In the genomic region with DNA sequence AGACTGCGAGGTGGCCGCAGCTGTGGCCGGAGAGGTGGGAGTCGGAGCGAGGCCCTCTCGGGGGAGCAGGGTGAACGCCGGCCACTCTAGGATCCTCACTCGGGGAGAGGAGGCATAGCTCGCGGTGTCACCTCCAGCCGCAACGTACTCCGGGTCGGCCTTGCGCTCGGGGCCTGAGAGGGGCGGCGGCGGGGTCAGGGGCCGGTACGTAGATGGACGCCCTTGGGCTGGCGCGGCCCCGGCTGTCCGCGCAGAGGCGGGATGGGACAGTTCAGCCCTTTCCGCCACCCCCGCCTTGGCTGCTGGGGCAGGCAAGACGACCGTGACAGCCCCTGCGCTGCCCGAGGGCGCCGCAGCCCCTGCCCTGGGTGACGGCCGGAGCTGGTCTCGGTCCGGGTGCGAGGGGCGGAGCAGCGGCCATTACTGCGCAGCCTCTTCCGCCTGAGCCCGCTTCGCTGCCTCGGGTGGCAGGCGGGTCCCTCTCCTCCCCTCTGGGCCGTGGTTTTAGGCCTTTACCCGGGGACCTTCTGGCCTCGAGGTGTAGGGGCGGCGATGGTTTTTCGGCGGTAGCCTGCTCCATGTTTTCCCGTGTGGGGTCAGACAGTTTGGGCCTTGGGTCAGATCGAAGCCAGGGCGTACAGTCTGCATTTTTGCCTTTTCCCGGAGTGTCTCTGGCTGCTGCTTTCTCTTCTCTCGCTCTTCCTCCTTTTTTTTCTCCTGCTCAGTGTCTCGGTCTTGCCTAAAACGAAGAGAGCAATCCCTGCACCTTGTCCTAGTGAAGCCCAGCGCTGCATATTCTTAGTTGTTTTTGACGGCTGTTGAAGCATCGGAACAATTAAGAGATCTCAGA, we compare ENCODE assay signal across 8 cellular contexts. TPM values are rescaled to one million over a fixed set of nuclear protein-coding genes. Genes with fewer than 3 reads are reported as not detected.
A peak's percentile ranks its signal among the peaks of the same experiment; 100 is the strongest.
DNase-seq lines count a peak whose midpoint lies in the region; TF ChIP-seq lines count a peak whose summit lies in the region.

No MANE protein-coding gene starts in this region.

- peaks cover 37% of the 10 kb centered on the region for H3K4me1 Mint-ChIP-seq in T-helper 2 cell treated with Interferon-gamma antibody and Interleukin-4, amounts not matched to agents 5 μg/mL and 100 μg/mL, for 36 hours (ENCODE audit: low read depth)

- no peaks in the 10 kb centered on the region for H3K9me3 ChIP-seq in ascending aorta
- H3K9me3 ChIP-seq in skeletal muscle satellite cell (replicated peaks; ENCODE audit: low read length): no peaks in the 10 kb centered on the region

- intact Hi-C loops in ascending aorta (cut with DNase I): loop anchor here (2.0 to 10.0 kb wide), 4 partner anchors 75 to 1482 kb away; a partner anchor contains a TSS

- peak; percentile 59 for DNase-seq in GOT3 (lab: John Stamatoyannopoulos, UW)
- peak; percentile 59 to 68 for DNase-seq in Kasumi-1 (lab: John Stamatoyannopoulos, UW)
- DNase-seq in T-helper 2 cell treated with Interferon-gamma antibody and Interleukin-4, amounts not matched to agents 5 μg/mL and 100 μg/mL, for 36 hours (ENCODE audit: low spot score): peak; percentile 68
- DNase-seq in ascending aorta (ENCODE audit: low spot score in 2 of 2): peak; percentile 8 to 73
- peak in 44 of 51 donors; percentile 23 to 96 (median 70) for DNase-seq in hypothalamus (lab: John Stamatoyannopoulos, UW)
- no peak for DNase-seq in NCI-H446 treated with DMSO at 0.1 percent for 48 hours (lab: John Stamatoyannopoulos, UW)

- no peaks in the 10 kb centered on the region for H3K9me3 Mint-ChIP-seq in T-helper 2 cell treated with Interferon-gamma antibody and Interleukin-4, amounts not matched to agents 5 μg/mL and 100 μg/mL, for 36 hours

- peak overlapping the region; percentile 99 to 100 for H3K27ac ChIP-seq in ascending aorta

- H3K4me1 ChIP-seq in ascending aorta (peaks cover 0 to 8% of the 10 kb centered on the region in 2 donors), skeletal muscle satellite cell (ENCODE audit: control insufficient read depth, insufficient read depth, low read length) (peaks cover 8% of the 10 kb centered on the region)

- H3K27me3 Mint-ChIP-seq in T-helper 2 cell treated with Interferon-gamma antibody and Interleukin-4, amounts not matched to agents 5 μg/mL and 100 μg/mL, for 36 hours (ENCODE audit: low read depth): peaks cover 14% of the 10 kb centered on the region

- no peaks in the 10 kb centered on the region for H3K36me3 ChIP-seq in ascending aorta
- no peaks in the 10 kb centered on the region for H3K36me3 ChIP-seq in skeletal muscle satellite cell (ENCODE audit: insufficient read depth, low read length)

- no peaks in the 10 kb centered on the region for H3K27me3 ChIP-seq in ascending aorta
- H3K27me3 ChIP-seq in skeletal muscle satellite cell (ENCODE audit: control insufficient read depth, insufficient read depth, low read length): no peaks in the 10 kb centered on the region

- H3K4me3 ChIP-seq in GM08714 (ENCODE audit: low read length) (peak overlapping the region; percentile 98), ascending aorta (peak overlapping the region; percentile 87 to 91), skeletal muscle satellite cell (ENCODE audit: low read length) (peak overlapping the region; percentile 86)

- no peak for TF ChIP-seq CTCF in ascending aorta (IDR thresholded peaks at IDR 0.05)

- peaks cover 9% of the 10 kb centered on the region for H3K36me3 Mint-ChIP-seq in T-helper 2 cell treated with Interferon-gamma antibody and Interleukin-4, amounts not matched to agents 5 μg/mL and 100 μg/mL, for 36 hours (ENCODE audit: low read depth)

- H3K9ac ChIP-seq in skeletal muscle satellite cell (ENCODE audit: low read depth, low read length): peak overlapping the region; percentile 94

- H3K4me2 ChIP-seq in skeletal muscle satellite cell (ENCODE audit: low read length): peak overlapping the region; percentile 77

- H3K4me3 Mint-ChIP-seq in T-helper 2 cell treated with Interferon-gamma antibody and Interleukin-4, amounts not matched to agents 5 μg/mL and 100 μg/mL, for 36 hours: peak overlapping the region; percentile 100

- peak overlapping the region; percentile 100 for H3K27ac Mint-ChIP-seq in T-helper 2 cell treated with Interferon-gamma antibody and Interleukin-4, amounts not matched to agents 5 μg/mL and 100 μg/mL, for 36 hours

RNA-seq across cellular contexts. Expression of a gene that starts 0.5 kb away (rescaled TPM):
- total RNA-seq in ascending aorta: 21.0 TPM
- total RNA-seq in skeletal muscle satellite cell (2012; rRNA removed): 20.5 and 27.1 TPM in 2 replicates
